17 cellular contexts compared by ENCODE assay signal in the genomic region with DNA sequence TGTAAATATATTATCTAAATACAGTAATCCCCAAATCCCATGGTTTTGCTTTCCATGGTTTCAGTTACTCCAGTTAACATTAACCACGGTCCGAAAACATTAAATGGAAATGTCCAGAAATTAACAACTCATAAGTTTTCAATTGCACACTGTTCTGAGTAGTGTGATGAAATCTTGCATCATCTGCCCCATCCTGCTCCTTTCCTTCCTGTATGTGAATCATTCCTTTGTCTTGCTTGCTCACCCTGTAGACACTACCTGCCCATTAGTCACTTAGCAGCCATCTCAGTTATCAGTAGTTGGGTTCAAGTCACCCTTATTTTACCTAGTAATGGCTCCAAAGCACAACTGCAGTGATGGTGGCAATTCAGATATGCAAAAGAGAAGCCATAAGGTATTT.
DNase-seq lines count a peak whose midpoint lies in the region; ATAC-seq, FAIRE-seq and TF ChIP-seq lines count a peak whose summit lies in the region.
"Had no signal": no experiment of that assay in that cellular context is flagged by ENCODE, and none has a peak within 500 bp of the region (broad histone marks: within the 10 kb centered on the region; RNA-seq: fewer than 3 reads in every experiment).

No MANE protein-coding gene starts in this region.

- TF ChIP-seq POLR2A in H1 (IDR thresholded peaks at IDR 0.05; ENCODE audit: control extremely low read depth in 1 of 2, low read depth in 2 of 2, low read length in 2 of 2): no peak

- H3K36me3 ChIP-seq in OCI-LY7 (ENCODE audit: insufficient read depth, low read length) (no peaks in the 10 kb centered on the region), H1 (ENCODE audit: control insufficient read depth in 2 of 4, insufficient read depth in 4 of 4, low read length in 3 of 4) (no peaks in the 10 kb centered on the region), trophoblast cell (ENCODE audit: control insufficient read depth in 1 of 2, insufficient read depth in 2 of 2, low read length in 2 of 2) (no peaks in the 10 kb centered on the region)
- H3K36me3 ChIP-seq: esophagus muscularis mucosa, suprapubic skin had no signal

- H3K23ac ChIP-seq in H1 (ENCODE audit: insufficient read length) (no peak overlapping the region), trophoblast cell (ENCODE audit: low read length) (no peak overlapping the region)

- H2BK15ac ChIP-seq in H1 (ENCODE audit: low read length): no peak overlapping the region

- H3K4me2 ChIP-seq in OCI-LY7 (ENCODE audit: low read length) (no peak overlapping the region), H1 (ENCODE audit: insufficient read depth in 1 of 2, low read depth in 2 of 2, low read length in 2 of 2) (no peak overlapping the region), trophoblast cell (ENCODE audit: low read length) (no peak overlapping the region)
- H3K4me2 ChIP-seq: SK-N-SH had no signal

- H2BK20ac ChIP-seq in H1 (ENCODE audit: low read length): no peak overlapping the region

- H4K5ac ChIP-seq in H1 (ENCODE audit: insufficient read length, low read depth, low read length): no peak overlapping the region

- H2AFZ ChIP-seq in OCI-LY7 (ENCODE audit: low read length) (no peak overlapping the region), H1 (ENCODE audit: low read length) (0 out of 2 replicates have a peak overlapping the region, but pooled peaks have one; percentile 23), trophoblast cell (ENCODE audit: insufficient read depth, low read length, poor library complexity) (no peak overlapping the region)

- H2BK5ac ChIP-seq in H1 (ENCODE audit: low read depth, low read length) (0 out of 2 replicates have a peak overlapping the region, but pooled peaks have one; percentile 57), trophoblast cell (ENCODE audit: low read depth, low read length, poor library complexity) (no peak overlapping the region)

- H3K9me3 ChIP-seq in OCI-LY7 (ENCODE audit: low read length) (no peaks in the 10 kb centered on the region), H1 (ENCODE audit: insufficient read depth in 2 of 2, low read depth in 1 of 2, low read length in 1 of 2) (no peaks in the 10 kb centered on the region), trophoblast cell (ENCODE audit: insufficient read depth, low read depth, low read length) (no peaks in the 10 kb centered on the region)
- H3K9me3 ChIP-seq: esophagus muscularis mucosa, suprapubic skin had no signal

- H4K91ac ChIP-seq in H1 (replicated peaks; ENCODE audit: insufficient read length, low read length) (no peak overlapping the region), trophoblast cell (ENCODE audit: low read depth, low read length) (no peak overlapping the region)

- DNase-seq in HK-2 (ENCODE audit: unreplicated experiment) (peak; percentile 8), OCI-LY7 (ENCODE audit: low spot score) (peak; percentile 2), H1 (ENCODE audit: low read depth in 1 of 2, low spot score in 2 of 2) (no peak), trophoblast cell (peak; percentile 1 to 7), cortex of kidney (lab: John Stamatoyannopoulos, UW) (no peak), NCI-H146 (lab: John Stamatoyannopoulos, UW) (no peak)
- DNase-seq: activated CD4-positive, alpha-beta T cell treated with anti-CD3 and anti-CD28 coated beads for 1 hour; caudate nucleus; CD8-positive, alpha-beta memory T cell; naive thymus-derived CD8-positive, alpha-beta T cell; NCI-H1417 treated with DMSO at 0.1 percent for 48 hours; NCI-H524 treated with DMSO at 0.1 percent for 48 hours; SK-N-SH had no signal

- H3K4me1 ChIP-seq in OCI-LY7 (ENCODE audit: insufficient read depth, low read length, poor library complexity, severe bottlenecking) (no peaks in the 10 kb centered on the region), H1 (replicated peaks in 1 of 4; ENCODE audit: control insufficient read depth in 3 of 4, insufficient read depth in 4 of 4, low read length in 3 of 4) (peaks cover 0 to 3% (median 0%) of the 10 kb centered on the region in 4 experiments; a peak in 1 of 7 replicates), trophoblast cell (ENCODE audit: control insufficient read depth in 1 of 2, insufficient read depth in 2 of 2, low read length in 2 of 2) (peaks cover 3 to 4% of the 10 kb centered on the region in 2 experiments)
- H3K4me1 ChIP-seq: esophagus muscularis mucosa, suprapubic skin had no signal

- TF ChIP-seq CTCF in OCI-LY7 (conservative IDR thresholded peaks at IDR 0.05; ENCODE audit: low read length) (no peak), H1 (IDR thresholded peaks at IDR 0.05; ENCODE audit: control extremely low read depth in 1 of 3, insufficient read depth in 1 of 3, low read depth in 1 of 3, low read length in 3 of 3) (no peak)

- no peak overlapping the region for H2AK5ac ChIP-seq in H1 (ENCODE audit: low read depth, low read length)
- H2AK5ac ChIP-seq in trophoblast cell (ENCODE audit: low read length): no peak overlapping the region

- H2BK12ac ChIP-seq in H1 (ENCODE audit: low read depth, low read length) (no peak overlapping the region), trophoblast cell (ENCODE audit: low read length) (no peak overlapping the region)

- H3K4ac ChIP-seq in H1 (replicated peaks; ENCODE audit: insufficient read length, low read depth, low read length): no peak overlapping the region
- H3K4ac ChIP-seq in trophoblast cell (ENCODE audit: low read depth, low read length): no peak overlapping the region

- no peaks in the 10 kb centered on the region for H3K79me1 ChIP-seq in H1 (ENCODE audit: low read depth, low read length)
- H3K79me1 ChIP-seq in trophoblast cell (ENCODE audit: low read length): no peaks in the 10 kb centered on the region

- H3K4me3 ChIP-seq in OCI-LY7 (ENCODE audit: low read depth, low read length, poor library complexity, severe bottlenecking) (no peak overlapping the region), H1 (ENCODE audit: extremely low read depth in 1 of 4, insufficient read depth in 2 of 4, low read depth in 3 of 4, low read length in 4 of 4) (no peak overlapping the region), trophoblast cell (ENCODE audit: low read depth, low read length) (no peak overlapping the region)
- H3K4me3 ChIP-seq: esophagus muscularis mucosa, suprapubic skin had no signal

- WGBS in H1 (ENCODE audit: extremely low coverage in 1 of 2, insufficient coverage in 1 of 2, insufficient read length in 1 of 2, insufficient replicate concordance in 2 of 2, low coverage in 1 of 2, low lambda C conversion rate in 2 of 2, missing lambda C conversion rate in 1 of 2), 2 experiments: 91% methylated on average over 2 of the region's 2 CpGs; no CpG with 5 or more reads in 1 of the 2 experiments
- WGBS in trophoblast cell (ENCODE audit: extremely low coverage, insufficient coverage, insufficient read length): no CpG with 5 or more reads among the region's 2 CpGs

- no peak for ATAC-seq in HG03571 (IDR thresholded peaks at IDR 0.05; ENCODE audit: unreplicated experiment)
- ATAC-seq: naive thymus-derived CD8-positive, alpha-beta T cell; sciatic nerve had no signal

- no peak overlapping the region for H3K18ac ChIP-seq in H1 (ENCODE audit: extremely low read depth, low read length)
- no peak overlapping the region for H3K18ac ChIP-seq in trophoblast cell (ENCODE audit: low read length)

- H4K12ac ChIP-seq in trophoblast cell (ENCODE audit: low read depth, low read length): no peak overlapping the region

- no peak for TF ChIP-seq EP300 in H1 (IDR thresholded peaks at IDR 0.05; ENCODE audit: borderline replicate concordance in 1 of 2, low read depth in 2 of 2, low read length in 2 of 2)

- FAIRE-seq in H1 (lab: Jason Lieb, UNC): peak; percentile 24

- CTCF ChIA-PET in OCI-LY7 (lab: Charles Lee; ENCODE audit: unreplicated experiment) (no interaction called here), H1 (lab: Charles Lee; ENCODE audit: partially characterized antibody) (no interaction called here)

- no peak overlapping the region for H3K9ac ChIP-seq in H1 (replicated peaks in 1 of 4; ENCODE audit: extremely low read depth in 1 of 4, low read depth in 3 of 4, low read length in 3 of 4)
- H3K9ac ChIP-seq in trophoblast cell (ENCODE audit: low read length): no peak overlapping the region
- H3K9ac ChIP-seq: SK-N-SH had no signal

- no peak for TF ChIP-seq RAD21 in H1 (IDR thresholded peaks at IDR 0.05 in 1 of 2, conservative IDR thresholded peaks at IDR 0.05 in 1 of 2; ENCODE audit: low read depth in 2 of 2, low read length in 2 of 2)

- no peak overlapping the region for H4K8ac ChIP-seq in H1 (ENCODE audit: extremely low read depth, insufficient read depth, low read length)
- no peak overlapping the region for H4K8ac ChIP-seq in trophoblast cell (ENCODE audit: low read depth, low read length)

- intact Hi-C loops in OCI-LY7 (cut with micrococcal nuclease; ENCODE audit: unreplicated experiment): no loop called here

- H4K20me1 ChIP-seq in OCI-LY7 (ENCODE audit: insufficient read depth, low read length) (no peaks in the 10 kb centered on the region), H1 (replicated peaks in 1 of 2; ENCODE audit: control insufficient read depth in 1 of 2, insufficient read depth in 2 of 2, low read length in 2 of 2) (no peaks in the 10 kb centered on the region)

- no peaks in the 10 kb centered on the region for H3K23me2 ChIP-seq in H1 (ENCODE audit: low read depth, low read length)

- BruUV-seq in OCI-LY7 (replicated peaks; lab: Mats Ljungman, UMichigan): no TSS peak

- H3K56ac ChIP-seq in H1 (replicated peaks; ENCODE audit: insufficient read length, low read depth, low read length): no peak overlapping the region

- no peak overlapping the region for H3K14ac ChIP-seq in H1 (ENCODE audit: insufficient read length)
- no peak overlapping the region for H3K14ac ChIP-seq in trophoblast cell (ENCODE audit: low read length)

- H2BK120ac ChIP-seq in H1 (replicated peaks; ENCODE audit: low read depth, low read length): no peak overlapping the region
- H2BK120ac ChIP-seq in trophoblast cell (ENCODE audit: insufficient read depth, low read length, poor library complexity): no peak overlapping the region

- no peaks in the 10 kb centered on the region for H3K79me2 ChIP-seq in OCI-LY7 (ENCODE audit: insufficient read depth, low read depth, low read length)
- no peaks in the 10 kb centered on the region for H3K79me2 ChIP-seq in H1 (ENCODE audit: control insufficient read depth in 1 of 2, insufficient read depth in 2 of 2, low read length in 2 of 2)
- no peaks in the 10 kb centered on the region for H3K79me2 ChIP-seq in trophoblast cell (ENCODE audit: control insufficient read depth, insufficient read depth, low read length, poor library complexity)

- no peak overlapping the region for H3K27ac ChIP-seq in OCI-LY7 (ENCODE audit: low read depth, low read length, poor library complexity, severe bottlenecking)
- H3K27ac ChIP-seq in H1 (ENCODE audit: low read depth, low read length): no peak overlapping the region
- no peak overlapping the region for H3K27ac ChIP-seq in trophoblast cell (ENCODE audit: low read depth, low read length)
- H3K27ac ChIP-seq: esophagus muscularis mucosa, suprapubic skin had no signal

- no peaks in the 10 kb centered on the region for H3K9me2 ChIP-seq in OCI-LY7 (ENCODE audit: insufficient read depth, low read length)
- H3K9me2 ChIP-seq: SK-N-SH had no signal

- H3K27me3 ChIP-seq in H1 (replicated peaks in 1 of 4; ENCODE audit: control insufficient read depth in 3 of 4, extremely low read depth in 1 of 4, insufficient read depth in 3 of 4, low read length in 3 of 4) (no peaks in the 10 kb centered on the region), trophoblast cell (ENCODE audit: insufficient read depth, low read length) (no peaks in the 10 kb centered on the region)
- H3K27me3 ChIP-seq: esophagus muscularis mucosa, suprapubic skin had no signal

- POLR2A ChIA-PET in OCI-LY7 (lab: Charles Lee) (no interaction called here), H1 (lab: Charles Lee; ENCODE audit: partially characterized antibody) (no interaction called here)

Comparison
In these comparisons a context has a peak if more than half of its experiments do, and no peak if none do; other contexts are left out.
1. DNase-seq: peak in HK-2 (single experiment), OCI-LY7 (single experiment) and trophoblast cell (2 of 2); none in H1 (0 of 2), cortex of kidney (single experiment) and NCI-H146 (single experiment).